In genomic region chr5:89255845-89256463, GRCh38 we compare ENCODE assay signal across 11 cellular contexts.
DNase-seq lines count a peak whose midpoint lies in the region; ATAC-seq and TF ChIP-seq lines count a peak whose summit lies in the region.
"Had no signal": no experiment of that assay in that cellular context is flagged by ENCODE, and none has a peak within 500 bp of the region (broad histone marks: within the 10 kb centered on the region; RNA-seq: fewer than 3 reads in every experiment).

No MANE protein-coding gene starts in this region.

- intact Hi-C loops in activated CD8-positive, alpha-beta T cell treated with anti-CD3 and anti-CD28 coated beads for 36 hours (cut with micrococcal nuclease), result no loop called here

- no peaks in the 10 kb centered on the region for H3K27me3 Mint-ChIP-seq in activated CD8-positive, alpha-beta T cell treated with anti-CD3 and anti-CD28 coated beads for 36 hours
- no peaks in the 10 kb centered on the region for H3K27me3 Mint-ChIP-seq in activated CD8-positive, alpha-beta T cell treated with anti-CD3 and anti-CD28 coated beads, Interleukin-2, amount 10 ng/mL, durations not matched to agents 7 days and 5 days (ENCODE audit: low read depth)
- H3K27me3 Mint-ChIP-seq in stimulated activated naive B cell treated with anti-CD40 and anti-IgM and Interleukin-4, amounts not matched to agents 10 μg/mL and 1 μg/mL and 100 μg/mL, for 72 hours, result no peaks in the 10 kb centered on the region

- H3K9me3 Mint-ChIP-seq in activated CD8-positive, alpha-beta T cell treated with anti-CD3 and anti-CD28 coated beads for 36 hours, result peaks cover 2% of the 10 kb centered on the region
- H3K9me3 Mint-ChIP-seq in activated CD8-positive, alpha-beta T cell treated with anti-CD3 and anti-CD28 coated beads, Interleukin-2, amount 10 ng/mL, durations not matched to agents 7 days and 5 days (ENCODE audit: insufficient read depth), result no peaks in the 10 kb centered on the region
- peaks cover 0 to 2% of the 10 kb centered on the region in 2 donors for H3K9me3 Mint-ChIP-seq in stimulated activated naive B cell treated with anti-CD40 and anti-IgM and Interleukin-4, amounts not matched to agents 10 μg/mL and 1 μg/mL and 100 μg/mL, for 72 hours

- CTCF ChIA-PET in activated CD8-positive, alpha-beta T cell treated with anti-CD3 and anti-CD28 coated beads for 36 hours (lab: Charles Lee), result no interaction called here
- CTCF ChIA-PET in activated CD8-positive, alpha-beta T cell treated with anti-CD3 and anti-CD28 coated beads, Interleukin-2, amount 10 ng/mL, durations not matched to agents 7 days and 5 days (lab: Charles Lee), result no interaction called here

- H3K36me3 Mint-ChIP-seq in activated CD8-positive, alpha-beta T cell treated with anti-CD3 and anti-CD28 coated beads for 36 hours (ENCODE audit: low read depth), result no peaks in the 10 kb centered on the region
- no peaks in the 10 kb centered on the region for H3K36me3 Mint-ChIP-seq in activated CD8-positive, alpha-beta T cell treated with anti-CD3 and anti-CD28 coated beads, Interleukin-2, amount 10 ng/mL, durations not matched to agents 7 days and 5 days (ENCODE audit: low read depth)
- peaks cover 0 to 2% of the 10 kb centered on the region in 2 donors for H3K36me3 Mint-ChIP-seq in stimulated activated naive B cell treated with anti-CD40 and anti-IgM and Interleukin-4, amounts not matched to agents 10 μg/mL and 1 μg/mL and 100 μg/mL, for 72 hours

- POLR2A ChIA-PET in activated CD8-positive, alpha-beta T cell treated with anti-CD3 and anti-CD28 coated beads for 36 hours (lab: Charles Lee), result no interaction called here
- POLR2A ChIA-PET in activated CD8-positive, alpha-beta T cell treated with anti-CD3 and anti-CD28 coated beads, Interleukin-2, amount 10 ng/mL, durations not matched to agents 7 days and 5 days (lab: Charles Lee), result no interaction called here

- ATAC-seq in activated CD8-positive, alpha-beta T cell treated with anti-CD3 and anti-CD28 coated beads for 36 hours, result peak; percentile 37
- no peak for ATAC-seq in activated CD8-positive, alpha-beta T cell treated with anti-CD3 and anti-CD28 coated beads, Interleukin-2, amount 10 ng/mL, durations not matched to agents 7 days and 5 days
- ATAC-seq in stimulated activated naive B cell treated with anti-CD40 and anti-IgM and Interleukin-4, amounts not matched to agents 10 μg/mL and 1 μg/mL and 100 μg/mL, for 72 hours (replicated peaks), result peak; percentile 48 to 61
- no peak for ATAC-seq in HG03571 (IDR thresholded peaks at IDR 0.05; ENCODE audit: unreplicated experiment)
- no peak for ATAC-seq in HG03097 (IDR thresholded peaks at IDR 0.05; ENCODE audit: low FRiP score, unreplicated experiment)
- ATAC-seq: body of pancreas had no signal

- TF ChIP-seq CTCF in activated CD8-positive, alpha-beta T cell treated with anti-CD3 and anti-CD28 coated beads for 36 hours (IDR thresholded peaks at IDR 0.05), result no peak
- TF ChIP-seq CTCF in GM13977 (IDR thresholded peaks at IDR 0.05; ENCODE audit: extremely low read depth, insufficient read depth, missing control alignments), result no peak

- H3K27ac Mint-ChIP-seq in activated CD8-positive, alpha-beta T cell treated with anti-CD3 and anti-CD28 coated beads for 36 hours, result no peak overlapping the region
- H3K27ac Mint-ChIP-seq in activated CD8-positive, alpha-beta T cell treated with anti-CD3 and anti-CD28 coated beads, Interleukin-2, amount 10 ng/mL, durations not matched to agents 7 days and 5 days, result no peak overlapping the region
- peak overlapping the region; percentile 2 for H3K27ac Mint-ChIP-seq in stimulated activated naive B cell treated with anti-CD40 and anti-IgM and Interleukin-4, amounts not matched to agents 10 μg/mL and 1 μg/mL and 100 μg/mL, for 72 hours

- H3K4me1 Mint-ChIP-seq in activated CD8-positive, alpha-beta T cell treated with anti-CD3 and anti-CD28 coated beads for 36 hours (ENCODE audit: low read depth), result no peaks in the 10 kb centered on the region
- H3K4me1 Mint-ChIP-seq in activated CD8-positive, alpha-beta T cell treated with anti-CD3 and anti-CD28 coated beads, Interleukin-2, amount 10 ng/mL, durations not matched to agents 7 days and 5 days (ENCODE audit: low read depth), result no peaks in the 10 kb centered on the region
- peaks cover 21 to 42% of the 10 kb centered on the region in 2 donors for H3K4me1 Mint-ChIP-seq in stimulated activated naive B cell treated with anti-CD40 and anti-IgM and Interleukin-4, amounts not matched to agents 10 μg/mL and 1 μg/mL and 100 μg/mL, for 72 hours

- in situ Hi-C loops in GM13977 (cut with MboI; ENCODE audit: low pct_unique_long_range_greater_than_20kb, low sequenced_read_pairs, unreplicated experiment), result no loop called here

- TF ChIP-seq POLR2A in erythroblast (IDR thresholded peaks at IDR 0.05; ENCODE audit: low read length), result no peak

- no peak for DNase-seq in activated CD8-positive, alpha-beta T cell treated with anti-CD3 and anti-CD28 coated beads for 36 hours
- DNase-seq in activated CD8-positive, alpha-beta T cell treated with anti-CD3 and anti-CD28 coated beads, Interleukin-2, amount 10 ng/mL, durations not matched to agents 7 days and 5 days, result no peak
- peak; percentile 67 for DNase-seq in RKO (ENCODE audit: low spot score)
- DNase-seq in erythroblast (lab: John Stamatoyannopoulos, UW), result peak; percentile 29 to 36
- no peak for DNase-seq in stimulated activated naive B cell treated with anti-CD40 and anti-IgM and Interleukin-4, amounts not matched to agents 10 μg/mL and 1 μg/mL and 100 μg/mL, for 72 hours
- DNase-seq in GM13977 (ENCODE audit: low spot score), result no peak
- DNase-seq: activated CD4-positive, alpha-beta T cell treated with anti-CD3 and anti-CD28 coated beads for 48 hours; body of pancreas; spleen had no signal

- no peak overlapping the region for H3K4me3 Mint-ChIP-seq in activated CD8-positive, alpha-beta T cell treated with anti-CD3 and anti-CD28 coated beads for 36 hours
- no peak overlapping the region for H3K4me3 Mint-ChIP-seq in activated CD8-positive, alpha-beta T cell treated with anti-CD3 and anti-CD28 coated beads, Interleukin-2, amount 10 ng/mL, durations not matched to agents 7 days and 5 days
- H3K4me3 Mint-ChIP-seq in stimulated activated naive B cell treated with anti-CD40 and anti-IgM and Interleukin-4, amounts not matched to agents 10 μg/mL and 1 μg/mL and 100 μg/mL, for 72 hours, result no peak overlapping the region

Comparison
In these comparisons a context has a peak if more than half of its experiments do, and no peak if none do; other contexts are left out.
1. ATAC-seq: peak in activated CD8-positive, alpha-beta T cell treated with anti-CD3 and anti-CD28 coated beads for 36 hours (single experiment) and stimulated activated naive B cell treated with anti-CD40 and anti-IgM and Interleukin-4, amounts not matched to agents 10 μg/mL and 1 μg/mL and 100 μg/mL, for 72 hours (2 of 2); none in activated CD8-positive, alpha-beta T cell treated with anti-CD3 and anti-CD28 coated beads, Interleukin-2, amount 10 ng/mL, durations not matched to agents 7 days and 5 days (single experiment), HG03571 (single experiment) and HG03097 (single experiment).
2. DNase-seq: peak in RKO (single experiment) and erythroblast (2 of 2); none in activated CD8-positive, alpha-beta T cell treated with anti-CD3 and anti-CD28 coated beads for 36 hours (single experiment), activated CD8-positive, alpha-beta T cell treated with anti-CD3 and anti-CD28 coated beads, Interleukin-2, amount 10 ng/mL, durations not matched to agents 7 days and 5 days (single experiment), stimulated activated naive B cell treated with anti-CD40 and anti-IgM and Interleukin-4, amounts not matched to agents 10 μg/mL and 1 μg/mL and 100 μg/mL, for 72 hours (single experiment) and GM13977 (single experiment).